In genomic region chr11:96114178-96115070, GRCh38 we compare ENCODE assay signal across 10 cellular contexts.
DNase-seq lines count a peak whose midpoint lies in the region; ATAC-seq, FAIRE-seq and TF ChIP-seq lines count a peak whose summit lies in the region.
"Had no signal": no experiment of that assay in that cellular context is flagged by ENCODE, and none has a peak within 500 bp of the region (broad histone marks: within the 10 kb centered on the region; RNA-seq: fewer than 3 reads in every experiment).

No MANE protein-coding gene starts in this region.

- peak overlapping the region; percentile 37 for H3K27ac Mint-ChIP-seq in T-helper 17 cell
- H3K27ac Mint-ChIP-seq in mesothelial cell of epicardium = peak overlapping the region; percentile 97

- peaks cover 29% of the 10 kb centered on the region for H3K79me2 ChIP-seq in ACC112 (ENCODE audit: control insufficient read depth, insufficient read depth, low read length, unreplicated experiment)

- H3K4me1 Mint-ChIP-seq in T-helper 17 cell (peaks cover 24% of the 10 kb centered on the region), mesothelial cell of epicardium (peaks cover 52% of the 10 kb centered on the region)

- peak overlapping the region; percentile 19 for H3K4me3 Mint-ChIP-seq in T-helper 17 cell
- H3K4me3 Mint-ChIP-seq in mesothelial cell of epicardium = no peak overlapping the region
- H3K4me3 Mint-ChIP-seq: effector memory CD8-positive, alpha-beta T cell had no signal

- peaks cover 20% of the 10 kb centered on the region for H3K4me1 ChIP-seq in ACC112 (ENCODE audit: control insufficient read depth, insufficient read depth, low read length, unreplicated experiment)

- no peaks in the 10 kb centered on the region for H3K9me3 Mint-ChIP-seq in mesothelial cell of epicardium
- H3K9me3 Mint-ChIP-seq: effector memory CD8-positive, alpha-beta T cell had no signal

- H3K36me3 ChIP-seq in ACC112 (ENCODE audit: insufficient read depth, low read length) = no peaks in the 10 kb centered on the region

- H3K36me3 Mint-ChIP-seq in T-helper 17 cell (ENCODE audit: low read depth) (peaks cover 8% of the 10 kb centered on the region), mesothelial cell of epicardium (peaks cover 1% of the 10 kb centered on the region)

- TF ChIP-seq CTCF in mesothelial cell of epicardium (IDR thresholded peaks at IDR 0.05; ENCODE audit: unreplicated experiment) (no peak), omental fat pad (IDR thresholded peaks at IDR 0.05) (no peak)

- H3K27ac ChIP-seq in ACC112 (ENCODE audit: low read depth, low read length) = peak overlapping the region; percentile 88

- H3K27me3 Mint-ChIP-seq in T-helper 17 cell = no peaks in the 10 kb centered on the region
- no peaks in the 10 kb centered on the region for H3K27me3 Mint-ChIP-seq in mesothelial cell of epicardium (ENCODE audit: low read depth)
- H3K27me3 Mint-ChIP-seq: effector memory CD8-positive, alpha-beta T cell had no signal

- no peaks in the 10 kb centered on the region for H3K27me3 ChIP-seq in ACC112 (ENCODE audit: insufficient read depth, low read length)

- H2AFZ ChIP-seq in ACC112 (ENCODE audit: low read length, unreplicated experiment) = no peak overlapping the region

- no peak overlapping the region for H3K4me3 ChIP-seq in ACC112 (ENCODE audit: low read depth, low read length)

- ATAC-seq in T-helper 17 cell (no peak), omental fat pad (ENCODE audit: low FRiP score) (no peak), HG02588 (IDR thresholded peaks at IDR 0.05; ENCODE audit: unreplicated experiment) (no peak)
- ATAC-seq: effector memory CD8-positive, alpha-beta T cell had no signal

- FAIRE-seq in GM12891 (lab: Jason Lieb, UNC) = peak; percentile 55
- no peak for FAIRE-seq in frontal cortex (lab: Jason Lieb, UNC)

- TF ChIP-seq POLR2A in GM12891 (IDR thresholded peaks at IDR 0.05; ENCODE audit: low read depth, low read length) = no peak

- DNase-seq in GM12891 (ENCODE audit: insufficient read length, low spot score) (no peak), T-helper 17 cell (no peak), mesothelial cell of epicardium (ENCODE audit: low spot score in 2 of 2, unreplicated experiment in 2 of 2) (no peak), frontal cortex (ENCODE audit: low spot score in 2 of 2) (no peak), omental fat pad (ENCODE audit: low spot score) (no peak), AG08396 (ENCODE audit: low spot score) (no peak)
- DNase-seq: activated gamma-delta T cell; effector memory CD8-positive, alpha-beta T cell had no signal

- no peaks in the 10 kb centered on the region for H3K9me3 ChIP-seq in T-helper 17 cell (ENCODE audit: control insufficient read depth, low read length, poor library complexity, severe bottlenecking)

TF ChIP-seq in GM12891, 5 proteins besides CTCF, POLR2A, EP300 and RAD21:
- TF ChIP-seq TAF1 (IDR thresholded peaks at IDR 0.05; ENCODE audit: low read depth, low read length) (no peak), POLR2AphosphoS5 (IDR thresholded peaks at IDR 0.05; ENCODE audit: low read depth, low read length) (no peak), SPI1 (IDR thresholded peaks at IDR 0.05; ENCODE audit: low read depth, low read length) (no peak), PAX5 (IDR thresholded peaks at IDR 0.05; ENCODE audit: insufficient read depth, low read length, severe bottlenecking) (no peak), POU2F2 (IDR thresholded peaks at IDR 0.05; ENCODE audit: low read depth, low read length) (no peak)
